ENCODE assay signal across 18 cellular contexts in genomic region chr11:116833491-116833815, GRCh38. TPM values are rescaled to one million over a fixed set of nuclear protein-coding genes. Genes with fewer than 3 reads are reported as not detected.
A peak's percentile ranks its signal among the peaks of the same experiment; 100 is the strongest.
DNase-seq lines count a peak whose midpoint lies in the region; ATAC-seq and TF ChIP-seq lines count a peak whose summit lies in the region.
"Had no signal": no experiment of that assay in that cellular context is flagged by ENCODE, and none has a peak within 500 bp of the region (broad histone marks: within the 10 kb centered on the region; RNA-seq: fewer than 3 reads in every experiment).

No MANE protein-coding gene starts in this region.

- H3K4me3 ChIP-seq in BLaER1 (no peak overlapping the region), IMR-90 (ENCODE audit: insufficient read depth, low read depth, low read length) (no peak overlapping the region), liver (ENCODE audit: low read depth in 1 of 3, low read length in 3 of 3) (peak overlapping the region in 2 of 3 donors; percentile 35 to 47)

- BruUV-seq in IMR-90 (replicated peaks; lab: Mats Ljungman, UMichigan), result no TSS peak

- no peak overlapping the region for H3K18ac ChIP-seq in IMR-90 (ENCODE audit: low read depth, low read length)

- H3K56ac ChIP-seq in IMR-90 (ENCODE audit: extremely low read depth, insufficient read depth, low read length), result no peak overlapping the region

- no peak overlapping the region for H3K27ac ChIP-seq in BLaER1
- H3K27ac ChIP-seq in IMR-90 (ENCODE audit: insufficient read depth, low read length), result no peak overlapping the region
- H3K27ac ChIP-seq in liver (ENCODE audit: low read depth in 1 of 2, low read length in 2 of 2), result peak overlapping the region; percentile 86 to 94
- H3K27ac ChIP-seq: C4-2B had no signal

- H3K9ac ChIP-seq in BLaER1 (no peak overlapping the region), IMR-90 (ENCODE audit: low read depth, low read length) (no peak overlapping the region), liver (ENCODE audit: low read depth in 1 of 2, low read length in 2 of 2) (peak overlapping the region in 1 of 2 donors; percentile 98)

- dilution Hi-C loops in IMR-90 (cut with HindIII; ENCODE audit: low sequenced_read_pairs, unreplicated experiment), result no loop called here

- peak overlapping the region; percentile 99; the same call in 1 of the 2 replicates for H3K4me2 ChIP-seq in BLaER1
- H3K4me2 ChIP-seq in IMR-90 (ENCODE audit: low read depth, low read length), result no peak overlapping the region

- H3K27me3 ChIP-seq in BLaER1 (no peaks in the 10 kb centered on the region), IMR-90 (ENCODE audit: control insufficient read depth, insufficient read depth, low read length) (peaks cover 5% of the 10 kb centered on the region; the same call in 1 of the 2 replicates), liver (ENCODE audit: control insufficient read depth in 4 of 4, insufficient read depth in 4 of 4, low read length in 3 of 4) (no peaks in the 10 kb centered on the region)

- POLR2A ChIA-PET in IMR-90 (lab: Charles Lee; ENCODE audit: unreplicated experiment), result no interaction called here

- no peak for TF ChIP-seq POLR2A in IMR-90 (IDR thresholded peaks at IDR 0.05; ENCODE audit: low read depth, low read length)

- H2BK15ac ChIP-seq in IMR-90 (ENCODE audit: low read depth, low read length), result no peak overlapping the region

- H2BK20ac ChIP-seq in IMR-90 (ENCODE audit: low read depth, low read length), result no peak overlapping the region

- H3K4me1 ChIP-seq in BLaER1, result peaks cover 33% of the 10 kb centered on the region
- peaks cover 7% of the 10 kb centered on the region; the same call in 1 of the 2 replicates for H3K4me1 ChIP-seq in IMR-90 (ENCODE audit: control insufficient read depth, insufficient read depth, low read length)
- peaks cover 8 to 73% (median 33%) of the 10 kb centered on the region in 4 donors for H3K4me1 ChIP-seq in liver (ENCODE audit: control insufficient read depth in 4 of 4, insufficient read depth in 4 of 4, low read length in 3 of 4)

- H2BK120ac ChIP-seq in IMR-90 (ENCODE audit: low read depth, low read length), result no peak overlapping the region

- H2AFZ ChIP-seq in IMR-90 (replicated peaks; ENCODE audit: low read length, poor library complexity), result peak overlapping the region; percentile 23

- no peaks in the 10 kb centered on the region for H3K9me3 ChIP-seq in BLaER1
- no peaks in the 10 kb centered on the region for H3K9me3 ChIP-seq in IMR-90 (ENCODE audit: control insufficient read depth, insufficient read depth, low read length)
- no peaks in the 10 kb centered on the region for H3K9me3 ChIP-seq in liver (ENCODE audit: control insufficient read depth in 4 of 4, low read length in 3 of 4)

- DNase-seq in IMR-90 (no peak), posterior vena cava (ENCODE audit: low spot score) (peak; percentile 67), NCI-H1048 (lab: John Stamatoyannopoulos, UW) (no peak), H4 (ENCODE audit: low spot score) (no peak)
- DNase-seq: 8988T; AML-193; CD8-positive, alpha-beta memory T cell; DMS53; GF-D8; GOT3; HCEC 1CT; HFFc6 had no signal

- H3K4ac ChIP-seq in IMR-90 (ENCODE audit: low read depth, low read length), result no peak overlapping the region

- H2BK5ac ChIP-seq in IMR-90 (ENCODE audit: low read depth, low read length, poor library complexity, severe bottlenecking), result no peak overlapping the region

- WGBS in IMR-90 (ENCODE audit: extremely low coverage in 2 of 2, insufficient read length in 1 of 2), 2 experiments, result 75% methylated on average over 4 of the region's 10 CpGs; no CpG with 5 or more reads in 1 of the 2 experiments
- 47% methylated on average over 10 of the region's 10 CpGs for WGBS in liver

- H3K36me3 ChIP-seq in BLaER1 (no peaks in the 10 kb centered on the region), IMR-90 (ENCODE audit: control insufficient read depth, insufficient read depth, low read length) (no peaks in the 10 kb centered on the region), liver (ENCODE audit: control insufficient read depth in 4 of 4, insufficient read depth in 3 of 4, low read depth in 1 of 4, low read length in 3 of 4) (no peaks in the 10 kb centered on the region)

- no peak overlapping the region for H2AK9ac ChIP-seq in IMR-90 (replicated peaks; ENCODE audit: low read depth, low read length, poor library complexity)

- no peak overlapping the region for H4K8ac ChIP-seq in IMR-90 (ENCODE audit: low read depth in 2 of 2, low read length in 2 of 2)

- CTCF ChIA-PET in IMR-90 (lab: Yijun Ruan, JAX), result no interaction called here

- H2AK5ac ChIP-seq in IMR-90 (ENCODE audit: low read depth, low read length), result no peak overlapping the region

- no peaks in the 10 kb centered on the region; the same call in 1 of the 2 replicates for H3K9me1 ChIP-seq in IMR-90 (ENCODE audit: insufficient read depth, low read length)

- no peak for TF ChIP-seq RAD21 in IMR-90 (IDR thresholded peaks at IDR 0.05; ENCODE audit: low read length)
- TF ChIP-seq RAD21 in liver (IDR thresholded peaks at IDR 0.05), result no peak

- H4K5ac ChIP-seq in IMR-90 (ENCODE audit: low read depth, low read length), result no peak overlapping the region

- in situ Hi-C loops in IMR-90 (cut with MboI; ENCODE audit: low sequenced_read_pairs), result no loop called here

- H4K20me1 ChIP-seq in BLaER1 (no peaks in the 10 kb centered on the region), IMR-90 (ENCODE audit: insufficient read depth, low read length) (no peaks in the 10 kb centered on the region)

- H4K91ac ChIP-seq in IMR-90 (ENCODE audit: insufficient read depth, low read depth, low read length), result no peak overlapping the region

- ATAC-seq in IMR-90 (ENCODE audit: low read depth) (no peak), HG02870 (IDR thresholded peaks at IDR 0.05; ENCODE audit: unreplicated experiment) (no peak), HG02852 (IDR thresholded peaks at IDR 0.05; ENCODE audit: unreplicated experiment) (no peak)

- no peaks in the 10 kb centered on the region for H3K79me1 ChIP-seq in IMR-90 (ENCODE audit: low read depth in 1 of 2, low read length in 2 of 2)

- intact Hi-C loops in IMR-90 (cut with micrococcal nuclease), result no loop called here
- intact Hi-C loops in posterior vena cava (cut with DNase I), result loop anchor here in 1 of 2 donors (5.0 kb wide), 1 partner anchor 41 kb away; the partner anchor contains the start of gene APOA5

- TF ChIP-seq CTCF in IMR-90 (conservative IDR thresholded peaks at IDR 0.05; ENCODE audit: low read depth, low read length) (no peak), liver (IDR thresholded peaks at IDR 0.05; ENCODE audit: low read depth, low read length, missing input control) (no peak)

- no peak overlapping the region for H3K14ac ChIP-seq in IMR-90 (replicated peaks; ENCODE audit: low read depth, low read length)

- H3K23ac ChIP-seq in IMR-90 (ENCODE audit: low read depth, low read length), result no peak overlapping the region

RNA-seq across cellular contexts. Expression of gene APOC3, which starts 3.7 kb away (rescaled TPM):
- total RNA-seq in IMR-90 (2012; rRNA removed) (not detected in 2 replicates), liver (1,000 to 10,000 TPM in 1 of 2 donors, 100 to 1,000 TPM in 1; 608 to 5,828 TPM), posterior vena cava (not detected)
- polyA plus RNA-seq in IMR-90 (2012; rRNA removed) (not detected in 2 replicates), liver (over 10,000 TPM; 12,787 to 24,129 TPM)
- not detected in 2 replicates for polyA plus RNA-seq in IMR-90 (2012; cell fraction: cytosol; rRNA removed)
- polyA plus RNA-seq in IMR-90 (2012; cell fraction: nucleus; rRNA removed; ENCODE audit: low replicate concordance), result not detected in 2 replicates
- total RNA-seq in H4 (2014; rRNA removed; shearing (Covaris generic)), result not detected in 2 replicates
- total RNA-seq: CD8-positive, alpha-beta memory T cell; HFFc6 had no signal
- polyA plus RNA-seq: CD8-positive, alpha-beta memory T cell; IgD-negative memory B cell had no signal

RNA-seq across cellular contexts. Expression of gene APOA1, which starts 4.0 kb away (rescaled TPM):
- 0.18 and 0.56 TPM in 2 replicates for total RNA-seq in IMR-90 (2012; rRNA removed)
- polyA plus RNA-seq in IMR-90 (2012; rRNA removed), result 0.89 and 0.98 TPM in 2 replicates
- polyA plus RNA-seq in IMR-90 (2012; cell fraction: cytosol; rRNA removed), result 0.57 and 1.9 TPM in 2 replicates
- polyA plus RNA-seq in IMR-90 (2012; cell fraction: nucleus; rRNA removed; ENCODE audit: low replicate concordance), result 0.24 and 0.37 TPM in 2 replicates
- 1,000 to 10,000 TPM; 4,271 to 5,120 TPM for total RNA-seq in liver
- polyA plus RNA-seq in liver, result over 10,000 TPM; 12,059 to 17,093 TPM
- under 1 TPM in 1 of 2 donors, not detected in 1; 0.79 TPM for total RNA-seq in posterior vena cava
- total RNA-seq in H4 (2014; rRNA removed; shearing (Covaris generic)), result 0.54 TPM in 1 of 2 replicates, not detected in the other
- total RNA-seq: HFFc6 had no signal
- polyA plus RNA-seq: CD8-positive, alpha-beta memory T cell; IgD-negative memory B cell had no signal

RNA-seq across cellular contexts. Expression of gene APOA4, which starts 10.3 kb away (rescaled TPM):
- total RNA-seq in IMR-90 (2012; rRNA removed) (not detected in 2 replicates), liver (100 to 1,000 TPM in 1 of 2 donors, under 1 TPM in 1; 0.89 to 171 TPM), posterior vena cava (1 to 10 TPM in 1 of 2 donors, not detected in 1; 2.0 TPM)
- polyA plus RNA-seq in IMR-90 (2012; rRNA removed) (not detected in 2 replicates), liver (100 to 1,000 TPM in 1 of 2 donors, 10 to 100 TPM in 1; 90.5 to 382 TPM)
- not detected in 2 replicates for polyA plus RNA-seq in IMR-90 (2012; cell fraction: cytosol; rRNA removed)
- not detected in 2 replicates for polyA plus RNA-seq in IMR-90 (2012; cell fraction: nucleus; rRNA removed; ENCODE audit: low replicate concordance)
- not detected in 2 replicates for total RNA-seq in H4 (2014; rRNA removed; shearing (Covaris generic))
- total RNA-seq: CD8-positive, alpha-beta memory T cell; HFFc6 had no signal
- polyA plus RNA-seq: CD8-positive, alpha-beta memory T cell; IgD-negative memory B cell had no signal

RNA-seq across cellular contexts. Expression of gene APOA5, which starts 41.8 kb away (rescaled TPM):
- not detected in 2 replicates for total RNA-seq in IMR-90 (2012; rRNA removed)
- polyA plus RNA-seq in IMR-90 (2012; rRNA removed), result not detected in 2 replicates
- polyA plus RNA-seq in IMR-90 (2012; cell fraction: cytosol; rRNA removed), result not detected in 2 replicates
- polyA plus RNA-seq in IMR-90 (2012; cell fraction: nucleus; rRNA removed; ENCODE audit: low replicate concordance), result not detected in 2 replicates
- 1,000 to 10,000 TPM in 1 of 2 donors, 1 to 10 TPM in 1; 7.3 to 1,045 TPM for total RNA-seq in liver
- polyA plus RNA-seq in liver, result 100 to 1,000 TPM; 481 to 996 TPM
- not detected for total RNA-seq in posterior vena cava
- not detected in 2 replicates for total RNA-seq in H4 (2014; rRNA removed; shearing (Covaris generic))
- total RNA-seq: CD8-positive, alpha-beta memory T cell; HFFc6 had no signal
- polyA plus RNA-seq: CD8-positive, alpha-beta memory T cell; IgD-negative memory B cell had no signal

RNA-seq across cellular contexts. Expression of gene ZPR1, which starts 45.6 kb away (rescaled TPM):
- total RNA-seq in IMR-90 (2012; rRNA removed) (52.0 and 53.9 TPM in 2 replicates), liver (10 to 100 TPM in 1 of 2 donors, 1 to 10 TPM in 1; 9.4 to 56.1 TPM), posterior vena cava (10 to 100 TPM; 38.8 to 44.6 TPM)
- polyA plus RNA-seq in IMR-90 (2012; rRNA removed) (38.5 and 40.8 TPM in 2 replicates), liver (10 to 100 TPM; 17.9 to 18.8 TPM)
- 23.7 and 31.3 TPM in 2 replicates for polyA plus RNA-seq in IMR-90 (2012; cell fraction: cytosol; rRNA removed)
- polyA plus RNA-seq in IMR-90 (2012; cell fraction: nucleus; rRNA removed; ENCODE audit: low replicate concordance), result 17.8 and 38.4 TPM in 2 replicates
- 83.6 and 108 TPM in 2 replicates for total RNA-seq in H4 (2014; rRNA removed; shearing (Covaris generic))

Comparison
In these comparisons a context has a peak if more than half of its experiments do, and no peak if none do; other contexts are left out.
1. H3K27ac ChIP-seq: peak in liver (2 of 2); none in BLaER1 (single experiment) and IMR-90 (single experiment).
2. H3K4me3 ChIP-seq: peak in liver (2 of 3); none in BLaER1 (single experiment) and IMR-90 (single experiment).
3. RNA of gene APOC3, which starts 3.7 kb away (total RNA-seq): 608 to 5,828 TPM in liver; not detected in posterior vena cava, not detected in IMR-90 and not detected in H4; every median in the first group is over 100 times any median in the second.
4. RNA of gene APOA1, which starts 4.0 kb away (total RNA-seq): 4,271 to 5,120 TPM in liver; 0.79 TPM in posterior vena cava, 0.54 TPM in H4 and 0.18 to 0.56 TPM in IMR-90; every median in the first group is over 1,000 times any median in the second.